15 cellular contexts compared by ENCODE assay signal in genomic region chr14:56273949-56274348, GRCh38.
"Had no signal": no experiment of that assay in that cellular context is flagged by ENCODE, and none has a peak within 500 bp of the region (broad histone marks: within the 10 kb centered on the region; RNA-seq: fewer than 3 reads in every experiment).

No MANE protein-coding gene starts in this region.

- H3K36me3 ChIP-seq: esophagus muscularis mucosa, sigmoid colon, upper lobe of left lung, WERI-Rb-1 had no signal

- H3K4me3 ChIP-seq: esophagus muscularis mucosa, mucosa of descending colon, psoas muscle, sigmoid colon, upper lobe of left lung had no signal

- H3K9me3 ChIP-seq: esophagus muscularis mucosa, mucosa of descending colon, psoas muscle, sigmoid colon, upper lobe of left lung had no signal

- H3K27ac ChIP-seq: esophagus muscularis mucosa, foreskin keratinocyte, psoas muscle, upper lobe of left lung, WERI-Rb-1 had no signal

- DNase-seq: activated CD4-positive, alpha-beta T cell treated with anti-CD3 and anti-CD28 coated beads for 4 hours; activated CD8-positive, alpha-beta memory T cell treated with anti-CD3 and anti-CD28 coated beads, Interleukin-2, amount 50 U/mL, for 48 hours; activated CD8-positive, alpha-beta T cell treated with anti-CD3 and anti-CD28 coated beads, Interleukin-2, amount 10 ng/mL, durations not matched to agents 7 days and 5 days; foreskin keratinocyte; left colon; mucosa of descending colon; psoas muscle; sigmoid colon; stimulated activated CD4-positive, alpha-beta T cell treated with anti-CD3 and anti-CD28 coated beads, Interleukin-2, amount 100 ng/mL, for 24 hours; stimulated activated naive B cell treated with anti-CD40 and anti-IgM and Interleukin-4, amounts not matched to agents 10 μg/mL and 1 μg/mL and 100 μg/mL, for 72 hours; T-helper 1 cell; upper lobe of left lung; WERI-Rb-1 had no signal

- H3K27me3 ChIP-seq: esophagus muscularis mucosa, foreskin keratinocyte, sigmoid colon, upper lobe of left lung had no signal

- H3K4me1 ChIP-seq: psoas muscle, upper lobe of left lung had no signal

- ATAC-seq: activated CD8-positive, alpha-beta T cell treated with anti-CD3 and anti-CD28 coated beads, Interleukin-2, amount 10 ng/mL, durations not matched to agents 7 days and 5 days; foreskin keratinocyte; mucosa of descending colon; natural killer cell treated with Interleukin-12 subunit alpha and Interleukin-12 subunit beta and Interleukin-15 and Interleukin-18, amount 100 ng/mL, for 72 hours; stimulated activated naive B cell treated with anti-CD40 and anti-IgM and Interleukin-4, amounts not matched to agents 10 μg/mL and 1 μg/mL and 100 μg/mL, for 72 hours had no signal
